1 cellular context compared by ENCODE assay signal in genomic region chr4:124899997-124900396, GRCh38.
TF ChIP-seq lines count a peak whose summit lies in the region.

No MANE protein-coding gene starts in this region.

TF ChIP-seq in GM23338, 12 proteins besides CTCF, POLR2A, EP300 and RAD21 (continued from another document):
- no peak for TF ChIP-seq ZNF462 (CRISPR knock-in tag; IDR thresholded peaks at IDR 0.05)
- no peak for TF ChIP-seq EZH2phosphoT487 (IDR thresholded peaks at IDR 0.05; ENCODE audit: unreplicated experiment)
- no peak for TF ChIP-seq EZH2 (IDR thresholded peaks at IDR 0.05; ENCODE audit: low read depth, unreplicated experiment)
- no peak for TF ChIP-seq JUNB (IDR thresholded peaks at IDR 0.05; ENCODE audit: unreplicated experiment)
- no peak for TF ChIP-seq ETS1 (IDR thresholded peaks at IDR 0.05)
- TF ChIP-seq ZNF331 (CRISPR knock-in tag; IDR thresholded peaks at IDR 0.05; ENCODE audit: low read depth) = no peak
- no peak for TF ChIP-seq REST (IDR thresholded peaks at IDR 0.05; ENCODE audit: unreplicated experiment)
- TF ChIP-seq POLR2AphosphoS5 (IDR thresholded peaks at IDR 0.05; ENCODE audit: low read depth) = no peak
- TF ChIP-seq CREB1 (CRISPR knock-in tag; IDR thresholded peaks at IDR 0.05; ENCODE audit: low read depth) = no peak
- no peak for TF ChIP-seq STAT1 (IDR thresholded peaks at IDR 0.05; ENCODE audit: unreplicated experiment)
- no peak for TF ChIP-seq NANOG (IDR thresholded peaks at IDR 0.05; ENCODE audit: borderline replicate concordance)
